28 cellular contexts compared by ENCODE assay signal in the genomic region with DNA sequence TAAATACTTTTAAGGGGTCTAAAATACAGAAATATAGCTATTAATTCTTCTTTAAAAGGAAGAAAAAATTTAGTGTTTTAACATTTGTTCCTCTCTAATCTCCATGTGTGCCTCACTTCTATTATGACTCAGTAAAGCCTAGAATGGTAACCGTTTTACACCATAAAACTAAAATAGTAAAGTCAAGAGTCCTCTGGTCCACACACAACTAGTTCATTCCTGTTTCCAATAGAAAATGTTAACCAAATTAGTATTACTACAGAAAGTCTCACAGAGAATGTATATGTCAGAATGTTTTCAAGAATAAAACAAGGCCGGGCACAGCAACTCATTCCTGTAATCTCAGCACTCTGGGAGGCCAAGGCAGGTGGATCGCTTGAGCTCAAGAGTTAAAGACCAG. TPM values are rescaled to one million over a fixed set of nuclear protein-coding genes. Genes with fewer than 3 reads are reported as not detected.
DNase-seq lines count a peak whose midpoint lies in the region; ATAC-seq, FAIRE-seq and TF ChIP-seq lines count a peak whose summit lies in the region.
"Had no signal": no experiment of that assay in that cellular context is flagged by ENCODE, and none has a peak within 500 bp of the region (broad histone marks: within the 10 kb centered on the region; RNA-seq: fewer than 3 reads in every experiment).

No MANE protein-coding gene starts in this region.

- H3K36me3 ChIP-seq in heart right ventricle (no peaks in the 10 kb centered on the region), uterus (no peaks in the 10 kb centered on the region)
- H3K36me3 ChIP-seq: prostate gland, sigmoid colon, SJCRH30, vagina had no signal

- peak; percentile 26 for FAIRE-seq in GM18507 (lab: Jason Lieb, UNC)
- FAIRE-seq: D721Med, H54, HepG2 had no signal

- no peak for TF ChIP-seq POLR2A in uterus (IDR thresholded peaks at IDR 0.05)

- no peaks in the 10 kb centered on the region for H3K9me3 Mint-ChIP-seq in activated CD4-positive, alpha-beta memory T cell treated with anti-CD3 and anti-CD28 coated beads for 36 hours
- H3K9me3 Mint-ChIP-seq in activated CD4-positive, alpha-beta memory T cell treated with anti-CD3 and anti-CD28 coated beads, Interleukin-2, amount 10 ng/mL, durations not matched to agents 7 days and 5 days = no peaks in the 10 kb centered on the region
- H3K9me3 Mint-ChIP-seq: activated naive CD4-positive, alpha-beta T cell treated with anti-CD3 and anti-CD28 coated beads for 36 hours; CD4-positive, alpha-beta T cell; naive thymus-derived CD4-positive, alpha-beta T cell; WTC11 had no signal

- H3K4me3 ChIP-seq in heart right ventricle = no peak overlapping the region
- no peak overlapping the region for H3K4me3 ChIP-seq in uterus
- H3K4me3 ChIP-seq: prostate gland, sigmoid colon, SJCRH30, vagina had no signal

- no peak for TF ChIP-seq CTCF in heart right ventricle (IDR thresholded peaks at IDR 0.05)
- TF ChIP-seq CTCF in uterus (IDR thresholded peaks at IDR 0.05) = no peak

- intact Hi-C loops in activated CD4-positive, alpha-beta memory T cell treated with anti-CD3 and anti-CD28 coated beads for 36 hours (cut with micrococcal nuclease) = no loop called here
- intact Hi-C loops in heart right ventricle (cut with DNase I) = no loop called here
- intact Hi-C loops in uterus (cut with DNase I; ENCODE audit: low total_unique reads) = no loop called here

- H3K4me1 Mint-ChIP-seq in activated CD4-positive, alpha-beta memory T cell treated with anti-CD3 and anti-CD28 coated beads for 36 hours (ENCODE audit: low read depth) = peaks cover 41% of the 10 kb centered on the region
- H3K4me1 Mint-ChIP-seq in activated CD4-positive, alpha-beta memory T cell treated with anti-CD3 and anti-CD28 coated beads, Interleukin-2, amount 10 ng/mL, durations not matched to agents 7 days and 5 days = peaks cover 9% of the 10 kb centered on the region
- H3K4me1 Mint-ChIP-seq: WTC11 had no signal

- H3K27ac ChIP-seq in heart right ventricle = no peak overlapping the region
- H3K27ac ChIP-seq in uterus = no peak overlapping the region
- H3K27ac ChIP-seq: prostate gland, sigmoid colon, SJCRH30, vagina had no signal

- H3K27me3 ChIP-seq in heart right ventricle (no peaks in the 10 kb centered on the region), uterus (no peaks in the 10 kb centered on the region)
- H3K27me3 ChIP-seq: sigmoid colon, SJCRH30, vagina had no signal

- no peak overlapping the region for H3K4me3 Mint-ChIP-seq in activated CD4-positive, alpha-beta memory T cell treated with anti-CD3 and anti-CD28 coated beads for 36 hours
- no peak overlapping the region for H3K4me3 Mint-ChIP-seq in activated CD4-positive, alpha-beta memory T cell treated with anti-CD3 and anti-CD28 coated beads, Interleukin-2, amount 10 ng/mL, durations not matched to agents 7 days and 5 days
- H3K4me3 Mint-ChIP-seq: activated naive CD4-positive, alpha-beta T cell treated with anti-CD3 and anti-CD28 coated beads for 36 hours; CD4-positive, alpha-beta T cell; naive thymus-derived CD4-positive, alpha-beta T cell; WTC11 had no signal

- H3K4me1 ChIP-seq in heart right ventricle (peaks cover 0 to 42% (median 8%) of the 10 kb centered on the region in 9 donors), uterus (no peaks in the 10 kb centered on the region)
- H3K4me1 ChIP-seq: prostate gland, SJCRH30 had no signal

- no peaks in the 10 kb centered on the region for H3K27me3 Mint-ChIP-seq in activated CD4-positive, alpha-beta memory T cell treated with anti-CD3 and anti-CD28 coated beads for 36 hours
- no peaks in the 10 kb centered on the region for H3K27me3 Mint-ChIP-seq in activated CD4-positive, alpha-beta memory T cell treated with anti-CD3 and anti-CD28 coated beads, Interleukin-2, amount 10 ng/mL, durations not matched to agents 7 days and 5 days
- H3K27me3 Mint-ChIP-seq: CD4-positive, alpha-beta T cell; naive thymus-derived CD4-positive, alpha-beta T cell had no signal

- DNase-seq in activated CD4-positive, alpha-beta memory T cell treated with anti-CD3 and anti-CD28 coated beads for 36 hours = peak; percentile 32
- no peak for DNase-seq in activated CD4-positive, alpha-beta memory T cell treated with anti-CD3 and anti-CD28 coated beads, Interleukin-2, amount 10 ng/mL, durations not matched to agents 7 days and 5 days
- DNase-seq in GM18507 (ENCODE audit: extremely low spot score, insufficient read length, low read depth) (no peak), heart right ventricle (no peak), uterus (no peak), globus pallidus (ENCODE audit: low spot score) (no peak)
- DNase-seq: activated CD4-positive, alpha-beta T cell treated with anti-CD3 and anti-CD28 coated beads, Interleukin-2, amount 50 U/mL, for 48 hours; activated naive CD4-positive, alpha-beta T cell treated with anti-CD3 and anti-CD28 coated beads for 36 hours; AML-193; CD4-positive, alpha-beta T cell; Kasumi-1; midbrain; naive thymus-derived CD4-positive, alpha-beta T cell; NCI-H1436 treated with DMSO at 0.1 percent for 48 hours; NCI-H446 treated with DMSO at 0.1 percent for 48 hours; NCI-H82; nucleus accumbens; sigmoid colon; SJCRH30; stimulated activated naive CD4-positive, alpha-beta T cell treated with Interleukin-2 at 50 U/mL for 16 hours had no signal

- ATAC-seq in HG02798 (IDR thresholded peaks at IDR 0.05; ENCODE audit: poor library complexity, unreplicated experiment) = peak; percentile 45
- peak; percentile 67 for ATAC-seq in HG03442 (IDR thresholded peaks at IDR 0.05; ENCODE audit: unreplicated experiment)
- no peak for ATAC-seq in heart right ventricle
- ATAC-seq: HepG2; naive thymus-derived CD4-positive, alpha-beta T cell; WTC11 had no signal

- CTCF ChIA-PET in activated CD4-positive, alpha-beta memory T cell treated with anti-CD3 and anti-CD28 coated beads for 36 hours (lab: Charles Lee) = interaction anchor here (1.7 kb wide), 1 partner anchor 179 kb away, joined by 5 read pairs; no protein-coding TSS in a partner anchor
- CTCF ChIA-PET in activated CD4-positive, alpha-beta memory T cell treated with anti-CD3 and anti-CD28 coated beads, Interleukin-2, amount 10 ng/mL, durations not matched to agents 7 days and 5 days (lab: Charles Lee) = no interaction called here

- H3K27ac Mint-ChIP-seq in activated CD4-positive, alpha-beta memory T cell treated with anti-CD3 and anti-CD28 coated beads for 36 hours = no peak overlapping the region
- no peak overlapping the region for H3K27ac Mint-ChIP-seq in activated CD4-positive, alpha-beta memory T cell treated with anti-CD3 and anti-CD28 coated beads, Interleukin-2, amount 10 ng/mL, durations not matched to agents 7 days and 5 days
- H3K27ac Mint-ChIP-seq: activated naive CD4-positive, alpha-beta T cell treated with anti-CD3 and anti-CD28 coated beads for 36 hours; CD4-positive, alpha-beta T cell; naive thymus-derived CD4-positive, alpha-beta T cell had no signal

- H3K9me3 ChIP-seq in heart right ventricle = no peaks in the 10 kb centered on the region
- H3K9me3 ChIP-seq in uterus = no peaks in the 10 kb centered on the region
- H3K9me3 ChIP-seq: prostate gland, sigmoid colon, SJCRH30, vagina had no signal

- POLR2A ChIA-PET in activated CD4-positive, alpha-beta memory T cell treated with anti-CD3 and anti-CD28 coated beads for 36 hours (lab: Charles Lee) = no interaction called here
- POLR2A ChIA-PET in activated CD4-positive, alpha-beta memory T cell treated with anti-CD3 and anti-CD28 coated beads, Interleukin-2, amount 10 ng/mL, durations not matched to agents 7 days and 5 days (lab: Charles Lee) = no interaction called here

- H3K36me3 Mint-ChIP-seq in activated CD4-positive, alpha-beta memory T cell treated with anti-CD3 and anti-CD28 coated beads for 36 hours = no peaks in the 10 kb centered on the region
- no peaks in the 10 kb centered on the region for H3K36me3 Mint-ChIP-seq in activated CD4-positive, alpha-beta memory T cell treated with anti-CD3 and anti-CD28 coated beads, Interleukin-2, amount 10 ng/mL, durations not matched to agents 7 days and 5 days (ENCODE audit: low read depth)
- H3K36me3 Mint-ChIP-seq: WTC11 had no signal

- 93 to 95% methylated on average over 3 of the region's 3 CpGs for WGBS in heart right ventricle, 2 donors

RNA-seq across cellular contexts. Expression of a gene that starts 55.8 kb away (rescaled TPM):
- 10 to 100 TPM; 16.1 to 17.4 TPM for total RNA-seq in activated CD4-positive, alpha-beta memory T cell treated with anti-CD3 and anti-CD28 coated beads for 36 hours
- 10 to 100 TPM; 21.9 to 24.6 TPM for total RNA-seq in activated CD4-positive, alpha-beta memory T cell treated with anti-CD3 and anti-CD28 coated beads, Interleukin-2, amount 10 ng/mL, durations not matched to agents 7 days and 5 days
- total RNA-seq in heart right ventricle (10 to 100 TPM; 24.4 to 31.7 (median 27.8) TPM), uterus (10 to 100 TPM; 13.2 to 35.6 (median 20.6) TPM)
- 10 to 100 TPM in 1 of 2 donors, 1 to 10 TPM in 1; 5.2 to 15.8 TPM for polyA plus RNA-seq in heart right ventricle

Comparison
In these comparisons a context has a peak if more than half of its experiments do, and no peak if none do; other contexts are left out.
1. ATAC-seq: peak in HG02798 (single experiment) and HG03442 (single experiment); none in heart right ventricle (0 of 8).